Comparison of ENCODE assay signal across 23 cellular contexts in genomic region chr13:34931572-34931971, GRCh38. TPM values are rescaled to one million over a fixed set of nuclear protein-coding genes. Genes with fewer than 3 reads are reported as not detected.
DNase-seq lines count a peak whose midpoint lies in the region; ATAC-seq and TF ChIP-seq lines count a peak whose summit lies in the region.
"Had no signal": no experiment of that assay in that cellular context is flagged by ENCODE, and none has a peak within 500 bp of the region (broad histone marks: within the 10 kb centered on the region; RNA-seq: fewer than 3 reads in every experiment).

No MANE protein-coding gene starts in this region.

- DNase-seq in AG10803 (ENCODE audit: low read depth) (peak; percentile 8), HCT116 (ENCODE audit: low read depth, low spot score) (peak; percentile 13), RKO (ENCODE audit: low spot score) (peak; percentile 73), cardiac fibroblast (ENCODE audit: low read depth in 2 of 2) (peak; percentile 14 to 77), prostate gland (ENCODE audit: low spot score) (no peak), left ventricle myocardium inferior (no peak)
- no peak for DNase-seq in stimulated activated CD4-positive, alpha-beta T cell treated with anti-CD3 and anti-CD28 coated beads, Interleukin-15, amount 100 ng/mL, for 24 hours
- DNase-seq: activated B cell treated with CpG ODN at 0.5 μM for 24 hours; activated CD4-positive, alpha-beta T cell treated with anti-CD3 and anti-CD28 coated beads, Interleukin-2, amount 50 U/mL, for 4 hours; activated CD8-positive, alpha-beta memory T cell treated with anti-CD3 and anti-CD28 coated beads, Interleukin-2, amount 50 U/mL, for 48 hours; activated naive CD8-positive, alpha-beta T cell treated with anti-CD3 and anti-CD28 coated beads for 36 hours; HFFc6; KBM-7; left colon; mesenchymal stem cell; naive B cell; NCI-H1048; NCI-H1694 treated with DMSO at 0.1 percent for 48 hours; NCI-H69; occipital lobe; tibial artery had no signal

- no peaks in the 10 kb centered on the region for H4K20me1 ChIP-seq in HCT116 (ENCODE audit: insufficient read depth)

- no peak for TF ChIP-seq POLR2A in HCT116 (IDR thresholded peaks at IDR 0.05; ENCODE audit: borderline replicate concordance, extremely low read depth, insufficient read depth, insufficient read length)
- TF ChIP-seq POLR2A in prostate gland (IDR thresholded peaks at IDR 0.05): no peak

- no peaks in the 10 kb centered on the region for H3K36me3 ChIP-seq in HCT116 (ENCODE audit: control insufficient read depth in 1 of 2, insufficient read depth in 2 of 2, low read length in 2 of 2)
- no peaks in the 10 kb centered on the region for H3K36me3 ChIP-seq in prostate gland
- H3K36me3 ChIP-seq in left ventricle myocardium inferior: no peaks in the 10 kb centered on the region
- H3K36me3 ChIP-seq: tibial artery had no signal

- H3K9me2 ChIP-seq in HCT116 (ENCODE audit: insufficient read depth): no peaks in the 10 kb centered on the region

- ATAC-seq in HCT116: no peak
- no peak for ATAC-seq in HG03457 (IDR thresholded peaks at IDR 0.05; ENCODE audit: unreplicated experiment)
- ATAC-seq: left colon had no signal

- H3K27ac ChIP-seq in HCT116 (ENCODE audit: low read depth, low read length): no peak overlapping the region
- H3K27ac ChIP-seq in prostate gland: no peak overlapping the region
- H3K27ac ChIP-seq in left ventricle myocardium inferior (replicated peaks): no peak overlapping the region
- H3K27ac ChIP-seq: C4-2B, tibial artery had no signal

- RAD21 ChIA-PET in HCT116 (lab: Charles Lee; ENCODE audit: low non-redundant PET in 1 of 2, low total read pairs in 2 of 2, uncharacterized antibody in 2 of 2, unreplicated experiment in 2 of 2): no interaction called here

- H3K4me2 ChIP-seq in HCT116 (ENCODE audit: low read length): no peak overlapping the region

- no TSS peak for BruUV-seq in HCT116 (replicated peaks; lab: Mats Ljungman, UMichigan)

- no peak for TF ChIP-seq CTCF in AG10803 (conservative IDR thresholded peaks at IDR 0.05; ENCODE audit: low read length)
- TF ChIP-seq CTCF in HCT116 (IDR thresholded peaks at IDR 0.05 in 2 of 3, conservative IDR thresholded peaks at IDR 0.05 in 1 of 3; ENCODE audit: borderline replicate concordance in 1 of 3, insufficient read depth in 1 of 3, low read depth in 2 of 3, low read length in 2 of 3): no peak
- no peak for TF ChIP-seq CTCF in cardiac fibroblast (IDR thresholded peaks at IDR 0.05; ENCODE audit: low read depth, low read length)
- TF ChIP-seq CTCF in prostate gland (IDR thresholded peaks at IDR 0.05): no peak
- TF ChIP-seq CTCF in left ventricle myocardium inferior (IDR thresholded peaks at IDR 0.05; ENCODE audit: borderline replicate concordance): no peak

- intact Hi-C loops in HCT116 (cut with micrococcal nuclease): no loop called here
- intact Hi-C loops in prostate gland (cut with DNase I): no loop called here
- intact Hi-C loops in left ventricle myocardium inferior (cut with micrococcal nuclease): no loop called here

- 85% methylated on average over 6 of the region's 6 CpGs for WGBS in prostate gland

- H3K9me3 ChIP-seq in HCT116 (ENCODE audit: control insufficient read depth in 1 of 2, insufficient read depth in 1 of 2, low read depth in 1 of 2, low read length in 2 of 2) (no peaks in the 10 kb centered on the region), prostate gland (no peaks in the 10 kb centered on the region), left ventricle myocardium inferior (replicated peaks) (no peaks in the 10 kb centered on the region)
- H3K9me3 ChIP-seq: tibial artery had no signal

- no peak overlapping the region for H3K4me3 ChIP-seq in AG10803 (ENCODE audit: low read length)
- no peak overlapping the region for H3K4me3 ChIP-seq in HCT116 (replicated peaks in 1 of 2; ENCODE audit: low read depth in 1 of 2, low read length in 2 of 2)
- no peak overlapping the region for H3K4me3 ChIP-seq in cardiac fibroblast (replicated peaks in 1 of 2; ENCODE audit: low read depth in 2 of 2, low read length in 2 of 2)
- H3K4me3 ChIP-seq in prostate gland: no peak overlapping the region
- H3K4me3 ChIP-seq in left ventricle myocardium inferior: no peak overlapping the region
- H3K4me3 ChIP-seq: tibial artery had no signal

- CTCF ChIA-PET in HCT116 (lab: Charles Lee): no interaction called here

- no peaks in the 10 kb centered on the region for H3K79me2 ChIP-seq in HCT116 (ENCODE audit: insufficient read depth, low read length)

- no peak overlapping the region for H3K9ac ChIP-seq in HCT116 (ENCODE audit: low read length)

- no peaks in the 10 kb centered on the region for H3K4me1 ChIP-seq in HCT116 (ENCODE audit: control insufficient read depth in 1 of 2, insufficient read depth in 2 of 2, low read length in 2 of 2)
- no peaks in the 10 kb centered on the region for H3K4me1 ChIP-seq in prostate gland (replicated peaks)
- no peaks in the 10 kb centered on the region for H3K4me1 ChIP-seq in left ventricle myocardium inferior
- H3K4me1 ChIP-seq: tibial artery had no signal

- H3K27me3 ChIP-seq in HCT116 (ENCODE audit: insufficient read depth, low read length): no peaks in the 10 kb centered on the region
- H3K27me3 ChIP-seq in prostate gland (replicated peaks; ENCODE audit: insufficient read depth): no peaks in the 10 kb centered on the region
- no peaks in the 10 kb centered on the region for H3K27me3 ChIP-seq in left ventricle myocardium inferior (ENCODE audit: low read depth)
- H3K27me3 ChIP-seq: tibial artery had no signal

- no peak for TF ChIP-seq RAD21 in HCT116 (IDR thresholded peaks at IDR 0.05; ENCODE audit: low read depth)

- no peak overlapping the region for H2AFZ ChIP-seq in HCT116 (ENCODE audit: low read depth, low read length, poor library complexity, severe bottlenecking)

- POLR2A ChIA-PET in HCT116 (lab: Charles Lee): no interaction called here

TF ChIP-seq in HCT116, 20 proteins besides CTCF, POLR2A, EP300 and RAD21:
- TF ChIP-seq CEBPB (IDR thresholded peaks at IDR 0.05; ENCODE audit: low read depth): peak; percentile 39; the same call in 1 of the 2 replicates
- TF ChIP-seq SP1 (IDR thresholded peaks at IDR 0.05; ENCODE audit: low read depth): no peak

RNA-seq across cellular contexts. Expression of gene NBEA, which starts 10.5 kb away (rescaled TPM):
- total RNA-seq in HCT116 (2021; ENCODE audit: unreplicated experiment): 4.1 TPM
- polyA plus RNA-seq in HCT116 (2012): 1.2 and 1.4 TPM in 2 replicates
- total RNA-seq in prostate gland: 10 to 100 TPM; 13.6 to 16.9 TPM
- total RNA-seq in left ventricle myocardium inferior: 21.0 TPM

Comparison
In these comparisons a context has a peak if more than half of its experiments do, and no peak if none do; other contexts are left out.
1. DNase-seq: peak in AG10803 (single experiment), HCT116 (single experiment), RKO (single experiment) and cardiac fibroblast (2 of 2); none in prostate gland (single experiment), left ventricle myocardium inferior (single experiment) and stimulated activated CD4-positive, alpha-beta T cell treated with anti-CD3 and anti-CD28 coated beads, Interleukin-15, amount 100 ng/mL, for 24 hours (single experiment).